18 cellular contexts compared by ENCODE assay signal in genomic region chr11:8787372-8787771, GRCh38.
DNase-seq lines count a peak whose midpoint lies in the region; ATAC-seq, FAIRE-seq and TF ChIP-seq lines count a peak whose summit lies in the region.
"Had no signal": no experiment of that assay in that cellular context is flagged by ENCODE, and none has a peak within 500 bp of the region (broad histone marks: within the 10 kb centered on the region; RNA-seq: fewer than 3 reads in every experiment).

No MANE protein-coding gene starts in this region.

- no peak overlapping the region for H2AFZ ChIP-seq in H1 (ENCODE audit: low read length)

- peak overlapping the region; percentile 32; the same call in 1 of the 2 replicates for H2BK15ac ChIP-seq in H1 (ENCODE audit: low read length)

- no peak overlapping the region for H3K4me3 Mint-ChIP-seq in natural killer cell
- H3K4me3 Mint-ChIP-seq in natural killer cell treated with Interleukin-12 subunit alpha and Interleukin-12 subunit beta and Interleukin-15 and Interleukin-18, amount 100 ng/mL, for 72 hours, result no peak overlapping the region
- H3K4me3 Mint-ChIP-seq: activated CD8-positive, alpha-beta memory T cell treated with anti-CD3 and anti-CD28 coated beads, Interleukin-2, amount 10 ng/mL, durations not matched to agents 7 days and 5 days; CD8-positive, alpha-beta T cell; nephron progenitor cell; stimulated activated naive CD8-positive, alpha-beta T cell treated with anti-CD3 and anti-CD28 coated beads, Interleukin-15, Interleukin-2, amounts not matched to agents 100 ng/mL and 50 ng/mL, for 24 hours had no signal

- H3K9me3 ChIP-seq in H1 (ENCODE audit: insufficient read depth in 2 of 2, low read depth in 1 of 2, low read length in 1 of 2) (no peaks in the 10 kb centered on the region), muscle layer of colon (ENCODE audit: low read length) (no peaks in the 10 kb centered on the region)
- H3K9me3 ChIP-seq: prostate gland had no signal

- no peaks in the 10 kb centered on the region for H3K23me2 ChIP-seq in H1 (ENCODE audit: low read depth, low read length)

- no peak overlapping the region for H3K14ac ChIP-seq in H1 (ENCODE audit: insufficient read length)

- no peak overlapping the region for H3K23ac ChIP-seq in H1 (ENCODE audit: insufficient read length)

- no peak overlapping the region for H2BK20ac ChIP-seq in H1 (ENCODE audit: low read length)

- H4K8ac ChIP-seq in H1 (ENCODE audit: extremely low read depth, insufficient read depth, low read length), result no peak overlapping the region

- H3K9ac ChIP-seq in H1 (replicated peaks in 1 of 4; ENCODE audit: extremely low read depth in 1 of 4, low read depth in 3 of 4, low read length in 3 of 4) (no peak overlapping the region), muscle layer of colon (ENCODE audit: low read length) (no peak overlapping the region)

- DNase-seq in natural killer cell (no peak), H1 (ENCODE audit: low read depth in 1 of 2, low spot score in 2 of 2) (no peak), foreskin fibroblast (no peak), NCI-H446 (lab: John Stamatoyannopoulos, UW) (no peak), midbrain (lab: John Stamatoyannopoulos, UW) (no peak)
- no peak for DNase-seq in natural killer cell treated with Interleukin-12 subunit alpha and Interleukin-12 subunit beta and Interleukin-15 and Interleukin-18, amount 100 ng/mL, for 72 hours (ENCODE audit: low spot score)
- DNase-seq: activated CD8-positive, alpha-beta memory T cell treated with anti-CD3 and anti-CD28 coated beads, Interleukin-2, amount 10 ng/mL, durations not matched to agents 7 days and 5 days; activated gamma-delta T cell; CD8-positive, alpha-beta T cell; NCI-H1694; NCI-H510A; nephron progenitor cell; T1000 had no signal

- H4K20me1 ChIP-seq in H1 (replicated peaks in 1 of 2; ENCODE audit: control insufficient read depth in 1 of 2, insufficient read depth in 2 of 2, low read length in 2 of 2), result peaks cover 0 to 2% of the 10 kb centered on the region in 2 experiments

- FAIRE-seq in H1 (lab: Jason Lieb, UNC), result no peak
- FAIRE-seq: frontal cortex had no signal

- 76% methylated on average over 7 of the region's 7 CpGs; no CpG with 5 or more reads in 1 of the 2 experiments for WGBS in H1 (ENCODE audit: extremely low coverage in 1 of 2, insufficient coverage in 1 of 2, insufficient read length in 1 of 2, insufficient replicate concordance in 2 of 2, low coverage in 1 of 2, low lambda C conversion rate in 2 of 2, missing lambda C conversion rate in 1 of 2), 2 experiments

- no peak overlapping the region for H3K18ac ChIP-seq in H1 (ENCODE audit: extremely low read depth, low read length)

- TF ChIP-seq EP300 in H1 (IDR thresholded peaks at IDR 0.05; ENCODE audit: borderline replicate concordance in 1 of 2, low read depth in 2 of 2, low read length in 2 of 2), result no peak

- H3K36me3 ChIP-seq in H1 (ENCODE audit: control insufficient read depth in 2 of 4, insufficient read depth in 4 of 4, low read length in 3 of 4) (no peaks in the 10 kb centered on the region), muscle layer of colon (ENCODE audit: insufficient read depth, low read length) (no peaks in the 10 kb centered on the region)
- H3K36me3 ChIP-seq: prostate gland had no signal

- H3K27me3 Mint-ChIP-seq in natural killer cell (ENCODE audit: low read depth in 2 of 2), result peaks cover 0 to 9% of the 10 kb centered on the region in 2 donors
- peaks cover 0 to 8% of the 10 kb centered on the region in 2 donors for H3K27me3 Mint-ChIP-seq in natural killer cell treated with Interleukin-12 subunit alpha and Interleukin-12 subunit beta and Interleukin-15 and Interleukin-18, amount 100 ng/mL, for 72 hours
- H3K27me3 Mint-ChIP-seq: stimulated activated naive CD8-positive, alpha-beta T cell treated with anti-CD3 and anti-CD28 coated beads, Interleukin-15, Interleukin-2, amounts not matched to agents 100 ng/mL and 50 ng/mL, for 24 hours had no signal

- H3K27ac Mint-ChIP-seq in natural killer cell, result peak overlapping the region; percentile 4 to 37
- H3K27ac Mint-ChIP-seq in natural killer cell treated with Interleukin-12 subunit alpha and Interleukin-12 subunit beta and Interleukin-15 and Interleukin-18, amount 100 ng/mL, for 72 hours, result no peak overlapping the region
- H3K27ac Mint-ChIP-seq: activated CD8-positive, alpha-beta memory T cell treated with anti-CD3 and anti-CD28 coated beads, Interleukin-2, amount 10 ng/mL, durations not matched to agents 7 days and 5 days; CD8-positive, alpha-beta T cell; nephron progenitor cell; stimulated activated naive CD8-positive, alpha-beta T cell treated with anti-CD3 and anti-CD28 coated beads, Interleukin-15, Interleukin-2, amounts not matched to agents 100 ng/mL and 50 ng/mL, for 24 hours had no signal

- no peak overlapping the region for H3K4me3 ChIP-seq in H1 (ENCODE audit: extremely low read depth in 1 of 4, insufficient read depth in 2 of 4, low read depth in 3 of 4, low read length in 4 of 4)
- H3K4me3 ChIP-seq in muscle layer of colon (ENCODE audit: low read depth in 1 of 2, low read length in 2 of 2), result no peak overlapping the region
- no peak overlapping the region for H3K4me3 ChIP-seq in foreskin fibroblast (ENCODE audit: low read depth in 1 of 2, low read length in 2 of 2)
- H3K4me3 ChIP-seq: prostate gland had no signal

- H2BK12ac ChIP-seq in H1 (ENCODE audit: low read depth, low read length), result no peak overlapping the region

- intact Hi-C loops in natural killer cell (cut with micrococcal nuclease), result no loop called here

- CTCF ChIA-PET in H1 (lab: Charles Lee; ENCODE audit: partially characterized antibody), result interaction anchor here (0.5 to 2.4 kb wide), 7 partner anchors 9 to 195 kb away, joined by 3 to 11 read pairs (median 3); no protein-coding TSS in a partner anchor

- TF ChIP-seq CTCF in natural killer cell (IDR thresholded peaks at IDR 0.05) (no peak), H1 (IDR thresholded peaks at IDR 0.05; ENCODE audit: control extremely low read depth in 1 of 3, insufficient read depth in 1 of 3, low read depth in 1 of 3, low read length in 3 of 3) (no peak), foreskin fibroblast (IDR thresholded peaks at IDR 0.05; ENCODE audit: low read depth, low read length) (no peak)

- H3K27ac ChIP-seq in H1 (ENCODE audit: low read depth, low read length) (no peak overlapping the region), muscle layer of colon (ENCODE audit: low read depth, low read length) (peak overlapping the region; percentile 5)

- H2BK120ac ChIP-seq in H1 (replicated peaks; ENCODE audit: low read depth, low read length), result no peak overlapping the region

- no peak overlapping the region for H4K5ac ChIP-seq in H1 (ENCODE audit: insufficient read length, low read depth, low read length)

- no peak overlapping the region for H2BK5ac ChIP-seq in H1 (ENCODE audit: low read depth, low read length)

- H3K36me3 Mint-ChIP-seq in natural killer cell, result no peaks in the 10 kb centered on the region
- no peaks in the 10 kb centered on the region for H3K36me3 Mint-ChIP-seq in natural killer cell treated with Interleukin-12 subunit alpha and Interleukin-12 subunit beta and Interleukin-15 and Interleukin-18, amount 100 ng/mL, for 72 hours
- H3K36me3 Mint-ChIP-seq: activated CD8-positive, alpha-beta memory T cell treated with anti-CD3 and anti-CD28 coated beads, Interleukin-2, amount 10 ng/mL, durations not matched to agents 7 days and 5 days; CD8-positive, alpha-beta T cell had no signal

- no peak overlapping the region for H3K4ac ChIP-seq in H1 (replicated peaks; ENCODE audit: insufficient read length, low read depth, low read length)

- POLR2A ChIA-PET in H1 (lab: Charles Lee; ENCODE audit: partially characterized antibody), result interaction anchor here (0.6 kb wide), 1 partner anchor 951 kb away, joined by 3 read pairs; no protein-coding TSS in a partner anchor

- ATAC-seq in natural killer cell, result no peak
- ATAC-seq in natural killer cell treated with Interleukin-12 subunit alpha and Interleukin-12 subunit beta and Interleukin-15 and Interleukin-18, amount 100 ng/mL, for 72 hours, result no peak
- no peak for ATAC-seq in GM18909 (IDR thresholded peaks at IDR 0.05; ENCODE audit: poor library complexity, unreplicated experiment)
- ATAC-seq: activated CD8-positive, alpha-beta memory T cell treated with anti-CD3 and anti-CD28 coated beads, Interleukin-2, amount 10 ng/mL, durations not matched to agents 7 days and 5 days; CD8-positive, alpha-beta T cell had no signal

- H3K56ac ChIP-seq in H1 (replicated peaks; ENCODE audit: insufficient read length, low read depth, low read length), result no peak overlapping the region

- peaks cover 13 to 20% of the 10 kb centered on the region in 2 donors for H3K4me1 Mint-ChIP-seq in natural killer cell
- H3K4me1 Mint-ChIP-seq in natural killer cell treated with Interleukin-12 subunit alpha and Interleukin-12 subunit beta and Interleukin-15 and Interleukin-18, amount 100 ng/mL, for 72 hours (ENCODE audit: low read depth in 2 of 2), result peaks cover 6 to 7% of the 10 kb centered on the region in 2 donors
- H3K4me1 Mint-ChIP-seq: nephron progenitor cell had no signal

- no peak overlapping the region for H2AK5ac ChIP-seq in H1 (ENCODE audit: low read depth, low read length)

- no peak overlapping the region for H4K91ac ChIP-seq in H1 (replicated peaks; ENCODE audit: insufficient read length, low read length)

- H3K9me3 Mint-ChIP-seq in natural killer cell, result no peaks in the 10 kb centered on the region
- no peaks in the 10 kb centered on the region for H3K9me3 Mint-ChIP-seq in natural killer cell treated with Interleukin-12 subunit alpha and Interleukin-12 subunit beta and Interleukin-15 and Interleukin-18, amount 100 ng/mL, for 72 hours
- H3K9me3 Mint-ChIP-seq: CD8-positive, alpha-beta T cell; nephron progenitor cell; stimulated activated naive CD8-positive, alpha-beta T cell treated with anti-CD3 and anti-CD28 coated beads, Interleukin-15, Interleukin-2, amounts not matched to agents 100 ng/mL and 50 ng/mL, for 24 hours had no signal

- no peak for TF ChIP-seq RAD21 in H1 (IDR thresholded peaks at IDR 0.05 in 1 of 2, conservative IDR thresholded peaks at IDR 0.05 in 1 of 2; ENCODE audit: low read depth in 2 of 2, low read length in 2 of 2)

- no peak overlapping the region for H3K4me2 ChIP-seq in H1 (ENCODE audit: insufficient read depth in 1 of 2, low read depth in 2 of 2, low read length in 2 of 2)

- no peaks in the 10 kb centered on the region; the same call in 1 of the 2 replicates for H3K79me1 ChIP-seq in H1 (ENCODE audit: low read depth, low read length)

- TF ChIP-seq POLR2A in H1 (IDR thresholded peaks at IDR 0.05; ENCODE audit: control extremely low read depth in 1 of 2, low read depth in 2 of 2, low read length in 2 of 2), result no peak

- no peaks in the 10 kb centered on the region for H3K27me3 ChIP-seq in H1 (replicated peaks in 1 of 4; ENCODE audit: control insufficient read depth in 3 of 4, extremely low read depth in 1 of 4, insufficient read depth in 3 of 4, low read length in 3 of 4)
- no peaks in the 10 kb centered on the region for H3K27me3 ChIP-seq in muscle layer of colon (ENCODE audit: control insufficient read depth in 1 of 2, insufficient read depth in 2 of 2, low read length in 2 of 2)

- H3K4me1 ChIP-seq in H1 (replicated peaks in 1 of 4; ENCODE audit: control insufficient read depth in 3 of 4, insufficient read depth in 4 of 4, low read length in 3 of 4) (peaks cover 0 to 4% (median 0%) of the 10 kb centered on the region in 4 experiments; a peak in 2 of 7 replicates), muscle layer of colon (ENCODE audit: insufficient read depth, low read length) (peaks cover 63% of the 10 kb centered on the region)
- H3K4me1 ChIP-seq: prostate gland had no signal

- no peaks in the 10 kb centered on the region for H3K79me2 ChIP-seq in H1 (ENCODE audit: control insufficient read depth in 1 of 2, insufficient read depth in 2 of 2, low read length in 2 of 2)

Comparison
In these comparisons a context has a peak if more than half of its experiments do, and no peak if none do; other contexts are left out.
1. H3K27ac Mint-ChIP-seq: peak in natural killer cell (2 of 2); none in natural killer cell treated with Interleukin-12 subunit alpha and Interleukin-12 subunit beta and Interleukin-15 and Interleukin-18, amount 100 ng/mL, for 72 hours (0 of 2).